12 cellular contexts compared by ENCODE assay signal in the genomic region with DNA sequence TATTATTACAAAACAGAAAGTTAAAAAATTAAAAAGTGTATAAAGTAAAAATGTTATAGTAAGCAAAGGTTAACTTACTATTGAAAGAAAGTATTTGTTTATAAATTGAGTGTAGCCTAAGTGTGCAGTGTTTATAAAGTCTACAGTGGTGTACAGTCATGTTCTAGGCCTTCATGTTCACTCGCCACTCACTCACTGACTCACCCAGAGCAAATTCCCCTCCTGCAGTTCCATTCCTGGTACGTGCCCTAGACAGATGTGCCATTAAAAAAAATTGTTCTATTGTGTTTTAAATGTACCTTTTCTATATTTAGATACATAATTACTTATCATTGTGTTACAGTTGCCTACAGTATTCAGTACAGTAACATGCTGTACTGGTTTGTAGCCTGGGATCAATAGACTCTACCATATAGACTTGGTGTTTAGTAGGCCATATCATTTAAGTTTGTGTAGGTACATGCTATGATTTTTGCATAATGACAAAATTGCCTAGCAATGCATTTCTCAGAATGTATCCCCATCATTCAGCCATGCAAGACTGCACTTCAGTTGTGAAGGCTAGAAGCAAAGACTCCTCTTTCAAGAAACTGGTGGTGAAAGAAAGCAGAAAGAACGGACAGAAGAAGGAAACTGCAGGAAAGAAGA.
DNase-seq lines count a peak whose midpoint lies in the region; ATAC-seq and TF ChIP-seq lines count a peak whose summit lies in the region.
"Had no signal": no experiment of that assay in that cellular context is flagged by ENCODE, and none has a peak within 500 bp of the region (broad histone marks: within the 10 kb centered on the region; RNA-seq: fewer than 3 reads in every experiment).

No MANE protein-coding gene starts in this region.

- H3K4me1 Mint-ChIP-seq in T-cell, result no peaks in the 10 kb centered on the region

- TF ChIP-seq CTCF in AG04450 (IDR thresholded peaks at IDR 0.05; ENCODE audit: low read depth, low read length), result no peak

- POLR2A ChIA-PET in AG04450 (lab: Yijun Ruan, JAX), result interaction anchor here (0.6 to 0.9 kb wide), 5 partner anchors 8 to 151 kb away, joined by 3 to 5 read pairs (median 4); no protein-coding TSS in a partner anchor
- POLR2A ChIA-PET in T-cell (lab: Charles Lee), result interaction anchor here in 1 of 2 donors (0.7 kb wide), 1 partner anchor 163 kb away, joined by 4 read pairs; no protein-coding TSS in a partner anchor

- no peak overlapping the region for H3K27ac Mint-ChIP-seq in T-cell

- no peaks in the 10 kb centered on the region for H3K36me3 ChIP-seq in adipocyte (ENCODE audit: control insufficient read depth, insufficient read depth, low read length, severe bottlenecking)

- H3K27ac ChIP-seq in AG04450 (ENCODE audit: low read depth, low read length), result no peak overlapping the region
- H3K27ac ChIP-seq: PC-9 had no signal

- no peak overlapping the region for H3K9ac ChIP-seq in adipocyte (ENCODE audit: low read length)

- H3K36me3 Mint-ChIP-seq in T-cell, result no peaks in the 10 kb centered on the region

- peaks cover 5 to 7% of the 10 kb centered on the region in 2 donors for H3K27me3 Mint-ChIP-seq in T-cell

- H3K27me3 ChIP-seq in AG04450 (ENCODE audit: control insufficient read depth, insufficient read depth, low read length), result peaks cover 11% of the 10 kb centered on the region
- H3K27me3 ChIP-seq in adipocyte (replicated peaks; ENCODE audit: control insufficient read depth, insufficient read depth, low read length), result peaks cover 4% of the 10 kb centered on the region

- H3K9me3 Mint-ChIP-seq in T-cell, result no peaks in the 10 kb centered on the region
- H3K9me3 Mint-ChIP-seq: neural crest cell had no signal

- H3K4me1 ChIP-seq in adipocyte (ENCODE audit: control insufficient read depth, insufficient read depth, low read length), result peaks cover 14% of the 10 kb centered on the region

- H3K4me3 ChIP-seq in AG04450 (ENCODE audit: low read depth, low read length) (no peak overlapping the region), adipocyte (ENCODE audit: low read length) (no peak overlapping the region)
- H3K4me3 ChIP-seq: PC-9 had no signal

- ATAC-seq in HG02938 (IDR thresholded peaks at IDR 0.05; ENCODE audit: unreplicated experiment), result no peak
- no peak for ATAC-seq in T-cell (replicated peaks in 1 of 4)

- CTCF ChIA-PET in AG04450 (lab: Charles Lee), result interaction anchor here (0.9 kb wide), 1 partner anchor 96 kb away, joined by 3 read pairs; no protein-coding TSS in a partner anchor
- CTCF ChIA-PET in T-cell (lab: Charles Lee), result no interaction called here

- no peak overlapping the region for H3K4me3 Mint-ChIP-seq in T-cell
- H3K4me3 Mint-ChIP-seq: neural crest cell had no signal

- DNase-seq in AG04450 (ENCODE audit: low read depth, low spot score), result peak; percentile 78
- DNase-seq in HCEC 1CT, result peak; percentile 94
- peak; percentile 81 for DNase-seq in adipocyte (ENCODE audit: low read depth)
- peak; percentile 75 for DNase-seq in glomerular visceral epithelial cell (ENCODE audit: extremely low spot score)
- no peak for DNase-seq in NAMALWA (ENCODE audit: low spot score)
- no peak for DNase-seq in DMS114 treated with DMSO at 0.1 percent for 48 hours (lab: John Stamatoyannopoulos, UW; ENCODE audit: unreplicated experiment)
- DNase-seq in T-cell, result no peak
- DNase-seq: NCI-H2029 treated with DMSO at 0.1 percent for 48 hours; PC-9; stimulated activated naive CD4-positive, alpha-beta T cell treated with Interleukin-2 at 50 U/mL for 16 hours had no signal

- no peaks in the 10 kb centered on the region for H3K9me3 ChIP-seq in AG04450 (ENCODE audit: control insufficient read depth, insufficient read depth, low read length)
- H3K9me3 ChIP-seq in adipocyte (ENCODE audit: control insufficient read depth, low read length), result no peaks in the 10 kb centered on the region

Comparison
In these comparisons a context has a peak if more than half of its experiments do, and no peak if none do; other contexts are left out.
1. DNase-seq: peak in AG04450 (single experiment), HCEC 1CT (single experiment), adipocyte (single experiment) and glomerular visceral epithelial cell (single experiment); none in NAMALWA (single experiment), DMS114 treated with DMSO at 0.1 percent for 48 hours (single experiment) and T-cell (0 of 34).